ENCODE assay signal across 25 cellular contexts in genomic region chr9:69571032-69571431, GRCh38.
DNase-seq lines count a peak whose midpoint lies in the region; ATAC-seq and TF ChIP-seq lines count a peak whose summit lies in the region.
"Had no signal": no experiment of that assay in that cellular context is flagged by ENCODE, and none has a peak within 500 bp of the region (broad histone marks: within the 10 kb centered on the region; RNA-seq: fewer than 3 reads in every experiment).

No MANE protein-coding gene starts in this region.

- peak overlapping the region; percentile 23; the same call in 1 of the 2 replicates for H3K27ac Mint-ChIP-seq in HFFc6
- H3K27ac Mint-ChIP-seq: activated CD4-positive, alpha-beta T cell treated with anti-CD3 and anti-CD28 coated beads, Interleukin-2, amount 10 ng/mL, durations not matched to agents 7 days and 5 days; naive B cell had no signal

- no peaks in the 10 kb centered on the region for H3K27me3 Mint-ChIP-seq in HFFc6 (ENCODE audit: insufficient read depth)
- H3K27me3 Mint-ChIP-seq: activated CD4-positive, alpha-beta T cell treated with anti-CD3 and anti-CD28 coated beads, Interleukin-2, amount 10 ng/mL, durations not matched to agents 7 days and 5 days; brain had no signal

- no peak overlapping the region for H3K4me3 Mint-ChIP-seq in HFFc6
- H3K4me3 Mint-ChIP-seq: activated CD4-positive, alpha-beta T cell treated with anti-CD3 and anti-CD28 coated beads, Interleukin-2, amount 10 ng/mL, durations not matched to agents 7 days and 5 days; brain; naive B cell had no signal

- peak overlapping the region; percentile 73 for H3K27ac ChIP-seq in subcutaneous abdominal adipose tissue (ENCODE audit: low read depth, low read length)
- H3K27ac ChIP-seq: left lung, psoas muscle had no signal

- no peaks in the 10 kb centered on the region for H3K27me3 ChIP-seq in subcutaneous abdominal adipose tissue (ENCODE audit: control insufficient read depth in 5 of 5, insufficient read depth in 4 of 5, low read length in 5 of 5)
- H3K27me3 ChIP-seq: left lung had no signal

- peaks cover 0 to 18% (median 6%) of the 10 kb centered on the region in 5 donors for H3K4me1 ChIP-seq in subcutaneous abdominal adipose tissue (ENCODE audit: control insufficient read depth in 5 of 5, insufficient read depth in 5 of 5, low read length in 5 of 5)
- H3K4me1 ChIP-seq: left lung had no signal

- H3K36me3 ChIP-seq in subcutaneous abdominal adipose tissue (ENCODE audit: control insufficient read depth in 5 of 5, insufficient read depth in 5 of 5, low read length in 5 of 5), result no peaks in the 10 kb centered on the region
- H3K36me3 ChIP-seq: left lung had no signal

- H3K9me3 Mint-ChIP-seq in HFFc6, result no peaks in the 10 kb centered on the region
- H3K9me3 Mint-ChIP-seq: activated CD4-positive, alpha-beta T cell treated with anti-CD3 and anti-CD28 coated beads, Interleukin-2, amount 10 ng/mL, durations not matched to agents 7 days and 5 days; brain had no signal

- no peak for TF ChIP-seq CTCF in HFFc6 (IDR thresholded peaks at IDR 0.05)

- H3K4me3 ChIP-seq in subcutaneous abdominal adipose tissue (ENCODE audit: low read depth in 1 of 5, low read length in 5 of 5), result no peak overlapping the region
- H3K4me3 ChIP-seq: GM12878, K562, left lung, psoas muscle had no signal

- H3K4me1 Mint-ChIP-seq in HFFc6 (ENCODE audit: low read depth), result peaks cover 56% of the 10 kb centered on the region
- H3K4me1 Mint-ChIP-seq: activated CD4-positive, alpha-beta T cell treated with anti-CD3 and anti-CD28 coated beads, Interleukin-2, amount 10 ng/mL, durations not matched to agents 7 days and 5 days; naive B cell had no signal

- H3K9ac ChIP-seq in subcutaneous abdominal adipose tissue (ENCODE audit: low read length in 5 of 5), result no peak overlapping the region

- no peak for DNase-seq in HFFc6
- peak; percentile 49 for DNase-seq in glomerular visceral epithelial cell (ENCODE audit: extremely low spot score)
- DNase-seq in germinal center (ENCODE audit: low spot score), result no peak
- no peak for DNase-seq in activated T-cell treated with anti-CD3 and anti-CD28 coated beads for 4 hours
- DNase-seq: activated CD4-positive, alpha-beta T cell treated with anti-CD3 and anti-CD28 coated beads, Interleukin-2, amount 10 ng/mL, durations not matched to agents 7 days and 5 days; activated naive CD4-positive, alpha-beta T cell; activated T-cell treated with anti-CD3 and anti-CD28 coated beads, Interleukin-2, amount 50 U/mL, for 48 hours; C1 segment of cervical spinal cord; DND-41; left lung; naive B cell; NCI-H1436 treated with DMSO at 0.1 percent for 48 hours; NCI-H510A treated with DMSO at 0.1 percent for 48 hours; psoas muscle; SHP77; stimulated activated CD8-positive, alpha-beta memory T cell treated with anti-CD3 and anti-CD28 coated beads, Interleukin-4, amount 100 ng/mL, for 48 hours; SW 1271; T-helper 9 cell; trophoblast cell had no signal

- no peaks in the 10 kb centered on the region for H3K36me3 Mint-ChIP-seq in HFFc6 (ENCODE audit: low read depth)
- H3K36me3 Mint-ChIP-seq: brain, naive B cell had no signal

- H3K9me3 ChIP-seq in subcutaneous abdominal adipose tissue (ENCODE audit: control insufficient read depth in 5 of 5, low read length in 5 of 5), result no peaks in the 10 kb centered on the region
- H3K9me3 ChIP-seq: left lung, psoas muscle had no signal

- ATAC-seq in SK-N-SH treated with all-trans-retinoic acid at 6 μM for 48 hours, result peak; percentile 44
- no peak for ATAC-seq in HG03108 (IDR thresholded peaks at IDR 0.05; ENCODE audit: unreplicated experiment)
- ATAC-seq: GM12878, K562, left lung, psoas muscle had no signal

TF ChIP-seq in SK-N-SH treated with all-trans-retinoic acid at 6 μM for 48 hours, 23 proteins besides CTCF, POLR2A, EP300 and RAD21:
- TF ChIP-seq ZFP30 (CRISPR knock-in tag; IDR thresholded peaks at IDR 0.05) (no peak), ZFP3 (CRISPR knock-in tag; IDR thresholded peaks at IDR 0.05) (no peak), ARNTL (CRISPR knock-in tag; IDR thresholded peaks at IDR 0.05; ENCODE audit: borderline replicate concordance, low read depth) (no peak)
